ENCODE assay signal across 29 cellular contexts in genomic region chr9:103904242-103904641, GRCh38.
"Had no signal": no experiment of that assay in that cellular context is flagged by ENCODE, and none has a peak within 500 bp of the region (broad histone marks: within the 10 kb centered on the region; RNA-seq: fewer than 3 reads in every experiment).

No MANE protein-coding gene starts in this region.

- DNase-seq: dermis blood vessel endothelial cell; effector memory CD4-positive, alpha-beta T cell; foreskin keratinocyte; heart left ventricle; left cardiac atrium; left ventricle myocardium inferior; mucosa of descending colon; naive B cell; nucleus accumbens; stimulated activated CD4-positive, alpha-beta T cell treated with anti-CD3 and anti-CD28 coated beads, Interleukin-12 subunit alpha, Interleukin-12 subunit beta, amount 100 ng/mL, for 4 hours; stimulated activated CD4-positive, alpha-beta T cell treated with anti-CD3 and anti-CD28 coated beads, Interleukin-1b, Interleukin-23, amount 100 ng/mL, for 48 hours; stimulated activated CD4-positive, alpha-beta T cell treated with anti-CD3 and anti-CD28 coated beads, Interleukin-4, amount 100 ng/mL, for 1 hour; stimulated activated CD8-positive, alpha-beta memory T cell treated with anti-CD3 and anti-CD28 coated beads, Interleukin-4, amount 100 ng/mL, for 48 hours; stimulated activated naive CD4-positive, alpha-beta T cell; stimulated activated naive CD8-positive, alpha-beta T cell treated with anti-CD3 and anti-CD28 coated beads, Interleukin-15, amount 100 ng/mL, for 72 hours; transverse colon; upper lobe of right lung; uterus had no signal

- H3K4me2 ChIP-seq: hepatocyte, smooth muscle cell had no signal

- H3K36me3 ChIP-seq: esophagus muscularis mucosa, gastroesophageal sphincter, heart left ventricle, left ventricle myocardium inferior, prostate gland, right atrium auricular region, suprapubic skin, transverse colon, upper lobe of right lung, uterus had no signal

- H3K4me1 ChIP-seq: esophagus muscularis mucosa, foreskin keratinocyte, gastroesophageal sphincter, heart left ventricle, left ventricle myocardium inferior, prostate gland, right atrium auricular region, suprapubic skin, transverse colon, upper lobe of right lung, uterus had no signal

- H2AFZ ChIP-seq: hepatocyte had no signal

- ATAC-seq: foreskin keratinocyte; gastroesophageal sphincter; heart left ventricle; left cardiac atrium; mucosa of descending colon; natural killer cell treated with Interleukin-12 subunit alpha and Interleukin-12 subunit beta and Interleukin-15 and Interleukin-18, amount 100 ng/mL, for 72 hours; sciatic nerve; stimulated activated naive CD8-positive, alpha-beta T cell treated with anti-CD3 and anti-CD28 coated beads, Interleukin-15, amount 100 ng/mL, for 72 hours; upper lobe of right lung had no signal

- H3K9me3 ChIP-seq: esophagus muscularis mucosa, gastroesophageal sphincter, heart left ventricle, left ventricle myocardium inferior, mucosa of descending colon, prostate gland, right atrium auricular region, suprapubic skin, transverse colon, upper lobe of right lung, uterus had no signal

- H3K27me3 ChIP-seq: esophagus muscularis mucosa, foreskin keratinocyte, gastroesophageal sphincter, heart left ventricle, hepatocyte, right atrium auricular region, suprapubic skin, transverse colon, upper lobe of right lung, uterus had no signal

- H3K27ac ChIP-seq: coronary artery, esophagus muscularis mucosa, foreskin keratinocyte, gastroesophageal sphincter, heart left ventricle, hepatocyte, left ventricle myocardium inferior, prostate gland, right atrium auricular region, suprapubic skin, transverse colon, upper lobe of right lung, uterus had no signal

- H3K4me3 ChIP-seq: coronary artery, esophagus muscularis mucosa, gastroesophageal sphincter, heart left ventricle, hepatocyte, left ventricle myocardium inferior, lung, mucosa of descending colon, prostate gland, right atrium auricular region, smooth muscle cell, suprapubic skin, transverse colon, upper lobe of right lung, uterus had no signal
